ENCODE assay signal across 8 cellular contexts in the genomic region with DNA sequence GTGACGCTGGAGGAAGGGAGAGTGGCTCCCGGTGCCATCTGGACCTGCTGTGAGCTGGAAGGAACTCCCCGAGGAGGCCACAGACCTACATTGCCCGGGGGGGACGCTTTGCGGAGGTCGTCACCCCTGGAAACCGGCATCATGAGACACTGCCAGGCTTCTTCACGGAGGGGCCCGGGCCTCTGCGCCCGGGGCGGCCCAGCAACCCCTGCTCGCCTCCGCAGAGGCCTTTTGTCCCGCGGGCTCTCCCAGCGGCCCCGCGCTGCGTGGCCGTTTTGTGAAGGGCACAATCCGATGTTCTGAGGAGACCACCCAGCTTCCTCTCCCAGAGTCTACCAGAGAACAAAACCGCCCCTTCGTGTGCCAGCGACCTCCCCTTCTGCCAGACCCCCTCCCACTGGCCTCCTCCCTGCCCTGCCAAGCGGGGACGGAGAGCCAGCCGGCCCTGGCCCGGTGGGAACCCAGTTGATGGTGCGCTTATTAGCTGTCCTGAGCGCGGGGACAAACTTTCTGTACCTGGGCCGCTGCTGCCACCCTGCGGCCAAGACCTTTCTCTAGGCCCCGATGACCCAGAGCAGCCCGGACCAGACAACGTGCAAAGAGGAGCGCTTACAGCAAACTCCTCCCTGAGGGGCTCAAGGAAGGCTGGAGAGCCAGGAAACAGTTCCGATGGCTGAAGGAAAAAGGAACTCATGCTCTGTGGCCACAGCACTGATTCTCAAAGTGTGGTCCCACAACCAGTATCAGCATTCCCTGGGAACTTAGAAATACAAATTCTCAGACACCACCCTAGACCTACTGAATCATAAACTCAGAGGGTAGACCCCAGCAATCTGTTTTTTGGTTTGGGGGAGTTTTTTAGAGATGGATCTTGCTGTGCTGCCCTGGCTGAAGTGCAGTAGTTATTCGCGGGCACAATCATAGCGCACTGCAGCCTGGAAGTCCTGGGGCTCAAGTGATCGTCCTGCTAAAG.
DNase-seq lines count a peak whose midpoint lies in the region; ATAC-seq, FAIRE-seq and TF ChIP-seq lines count a peak whose summit lies in the region.

No MANE protein-coding gene starts in this region.

- no peak overlapping the region for H3K27ac ChIP-seq in cardiac muscle cell

- peaks cover 9% of the 10 kb centered on the region for H3K4me1 ChIP-seq in cardiac muscle cell (ENCODE audit: low read depth)

- H3K4me3 ChIP-seq in cardiac muscle cell = no peak overlapping the region

- H3K36me3 ChIP-seq in cardiac muscle cell = no peaks in the 10 kb centered on the region

- H3K27me3 ChIP-seq in cardiac muscle cell = no peaks in the 10 kb centered on the region

- peak; percentile 78 for TF ChIP-seq CTCF in cardiac muscle cell (IDR thresholded peaks at IDR 0.05; ENCODE audit: low read depth, low read length)
- TF ChIP-seq CTCF in omental fat pad (IDR thresholded peaks at IDR 0.05) = peak in 1 of 3 donors; percentile 26

- ATAC-seq in GM18861 (IDR thresholded peaks at IDR 0.05; ENCODE audit: unreplicated experiment) (peak; percentile 53), HG03039 (IDR thresholded peaks at IDR 0.05; ENCODE audit: unreplicated experiment) (peak; percentile 64), omental fat pad (ENCODE audit: low FRiP score) (peak; percentile 75)

- no peak for FAIRE-seq in H54 (lab: Jason Lieb, UNC)

- no peaks in the 10 kb centered on the region for H3K9me3 ChIP-seq in cardiac muscle cell (ENCODE audit: low read depth)

- DNase-seq in AG20443 (ENCODE audit: low spot score) = peak; percentile 90
- DNase-seq in NCI-H82 (lab: John Stamatoyannopoulos, UW) = peak; percentile 59
- peak; percentile 25 for DNase-seq in activated naive CD4-positive, alpha-beta T cell treated with anti-CD3 and anti-CD28 coated beads, Interleukin-2, amount 50 U/mL, for 16 hours
- DNase-seq in cardiac muscle cell (ENCODE audit: low read depth in 1 of 2, low spot score in 1 of 2) = peak; percentile 87 to 88
- DNase-seq in omental fat pad (ENCODE audit: low spot score) = peak; percentile 32
- no peak for DNase-seq in H54 (ENCODE audit: insufficient read length, low spot score)

- no peak for TF ChIP-seq POLR2A in H54 (IDR thresholded peaks at IDR 0.05; ENCODE audit: low read depth, low read length)
